ENCODE assay signal across 25 cellular contexts in the genomic region with DNA sequence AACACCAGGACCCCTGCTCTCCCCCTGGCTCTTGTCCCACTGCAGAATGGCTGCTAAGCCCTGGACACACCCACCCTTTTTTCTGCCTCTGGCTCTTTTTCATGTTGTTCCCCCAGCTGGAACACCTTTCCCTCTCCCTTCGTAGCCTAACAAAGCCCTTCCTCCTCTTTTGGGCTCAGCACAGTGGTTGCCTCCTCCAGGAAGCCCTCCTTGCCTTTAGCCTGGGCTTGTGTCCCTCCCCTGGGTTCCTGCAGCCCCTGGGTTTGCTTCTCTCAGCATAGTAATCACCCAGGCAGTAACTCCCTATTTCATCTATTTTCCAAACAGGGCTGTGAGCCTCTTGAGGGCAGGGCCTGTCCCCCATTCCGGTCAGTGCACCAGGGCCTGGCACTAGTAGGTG. TPM values are rescaled to one million over a fixed set of nuclear protein-coding genes. Genes with fewer than 3 reads are reported as not detected.
A peak's percentile ranks its signal among the peaks of the same experiment; 100 is the strongest.
DNase-seq lines count a peak whose midpoint lies in the region; ATAC-seq, FAIRE-seq and TF ChIP-seq lines count a peak whose summit lies in the region.
"Had no signal": no experiment of that assay in that cellular context is flagged by ENCODE, and none has a peak within 500 bp of the region (broad histone marks: within the 10 kb centered on the region; RNA-seq: fewer than 3 reads in every experiment).

No MANE protein-coding gene starts in this region.

- no peak for TF ChIP-seq EP300 in K562 (IDR thresholded peaks at IDR 0.05; ENCODE audit: low read length)

- H3K27me3 ChIP-seq in K562 (ENCODE audit: control insufficient read depth in 2 of 2, insufficient read depth in 2 of 2, low read length in 2 of 2): peaks cover 22 to 46% of the 10 kb centered on the region in 2 experiments
- H3K27me3 ChIP-seq: BE2C; BLaER1 treated with 17β-estradiol and CSF1 and Interleukin-3, amounts not matched to agents 10 nM and 100 nM had no signal

- POLR2A ChIA-PET in K562 (lab: Yijun Ruan, JAX): no interaction called here

- intact Hi-C loops in K562 (cut with micrococcal nuclease): no loop called here

- H2AFZ ChIP-seq in K562 (ENCODE audit: low read depth, low read length): no peak overlapping the region

- BruUV-seq in K562 (replicated peaks; lab: Mats Ljungman, UMichigan): no TSS peak

- peak; percentile 18 for ATAC-seq in activated naive CD8-positive, alpha-beta T cell treated with anti-CD3 and anti-CD28 coated beads, Interleukin-2, amount 50 U/mL, for 24 hours
- ATAC-seq in K562 (no peak), HG03039 (IDR thresholded peaks at IDR 0.05; ENCODE audit: unreplicated experiment) (no peak)
- ATAC-seq: GM12878 had no signal

- TF ChIP-seq CTCF in K562 (IDR thresholded peaks at IDR 0.05 in 2 of 3, conservative IDR thresholded peaks at IDR 0.05 in 1 of 3; ENCODE audit: insufficient read depth in 2 of 3, low read depth in 1 of 3, low read length in 3 of 3) (no peak), progenitor cell of endocrine pancreas (IDR thresholded peaks at IDR 0.05; ENCODE audit: unreplicated experiment) (no peak)

- no peak overlapping the region for H3K4me3 ChIP-seq in K562
- H3K4me3 ChIP-seq: BLaER1 treated with 17β-estradiol and CSF1 and Interleukin-3, amounts not matched to agents 10 nM and 100 nM; GM12878 had no signal

- H3K79me2 ChIP-seq in K562 (ENCODE audit: control insufficient read depth, insufficient read depth, low read length): no peaks in the 10 kb centered on the region

- peaks cover 3% of the 10 kb centered on the region; the same call in 1 of the 2 replicates for H4K20me1 ChIP-seq in K562 (replicated peaks; ENCODE audit: control insufficient read depth, insufficient read depth, low read length)
- H4K20me1 ChIP-seq: BLaER1 treated with 17β-estradiol and CSF1 and Interleukin-3, amounts not matched to agents 10 nM and 100 nM had no signal

- H3K4me1 ChIP-seq in K562 (replicated peaks in 1 of 2; ENCODE audit: control insufficient read depth in 2 of 2, insufficient read depth in 2 of 2, low read length in 2 of 2): no peaks in the 10 kb centered on the region

- H3K36me3 Mint-ChIP-seq in activated naive CD8-positive, alpha-beta T cell treated with anti-CD3 and anti-CD28 coated beads, Interleukin-2, amount 50 U/mL, for 24 hours (ENCODE audit: low read depth): no peaks in the 10 kb centered on the region
- no peaks in the 10 kb centered on the region for H3K36me3 Mint-ChIP-seq in activated naive CD8-positive, alpha-beta T cell treated with anti-CD3 and anti-CD28 coated beads for 36 hours
- H3K36me3 Mint-ChIP-seq in progenitor cell of endocrine pancreas (ENCODE audit: insufficient read depth): no peaks in the 10 kb centered on the region
- H3K36me3 Mint-ChIP-seq: CD14-positive monocyte; CD8-positive, alpha-beta memory T cell had no signal

- WGBS in K562 (ENCODE audit: insufficient coverage, low coverage, missing lambda C conversion rate): 0% methylated on average over 2 of the region's 2 CpGs

- no peak for FAIRE-seq in K562 (lab: Jason Lieb, UNC)
- FAIRE-seq: A204.1, D721Med, GM12878, GM18507 had no signal

- H3K36me3 ChIP-seq in K562 (ENCODE audit: control insufficient read depth, insufficient read depth, low read length): no peaks in the 10 kb centered on the region
- H3K36me3 ChIP-seq: BE2C; BLaER1 treated with 17β-estradiol and CSF1 and Interleukin-3, amounts not matched to agents 10 nM and 100 nM had no signal

- H3K4me1 Mint-ChIP-seq in activated naive CD8-positive, alpha-beta T cell treated with anti-CD3 and anti-CD28 coated beads, Interleukin-2, amount 50 U/mL, for 24 hours: no peaks in the 10 kb centered on the region
- H3K4me1 Mint-ChIP-seq in activated naive CD8-positive, alpha-beta T cell treated with anti-CD3 and anti-CD28 coated beads for 36 hours: no peaks in the 10 kb centered on the region
- peaks cover 6% of the 10 kb centered on the region for H3K4me1 Mint-ChIP-seq in progenitor cell of endocrine pancreas (ENCODE audit: low read depth)
- H3K4me1 Mint-ChIP-seq: CD14-positive monocyte; CD8-positive, alpha-beta memory T cell had no signal

- H3K27me3 Mint-ChIP-seq in activated naive CD8-positive, alpha-beta T cell treated with anti-CD3 and anti-CD28 coated beads, Interleukin-2, amount 50 U/mL, for 24 hours: peaks cover 3% of the 10 kb centered on the region
- peaks cover 1% of the 10 kb centered on the region for H3K27me3 Mint-ChIP-seq in activated naive CD8-positive, alpha-beta T cell treated with anti-CD3 and anti-CD28 coated beads for 36 hours
- peaks cover 9% of the 10 kb centered on the region for H3K27me3 Mint-ChIP-seq in progenitor cell of endocrine pancreas

- no peaks in the 10 kb centered on the region for H3K9me3 ChIP-seq in K562 (replicated peaks; ENCODE audit: control insufficient read depth, insufficient read depth, low read depth, low read length)
- H3K9me3 ChIP-seq: BE2C; BLaER1 treated with 17β-estradiol and CSF1 and Interleukin-3, amounts not matched to agents 10 nM and 100 nM had no signal

- H3K27ac ChIP-seq in K562 (ENCODE audit: extremely low read depth, low read depth, low read length): no peak overlapping the region
- H3K27ac ChIP-seq: 22Rv1; BLaER1 treated with 17β-estradiol and CSF1 and Interleukin-3, amounts not matched to agents 10 nM and 100 nM had no signal

- in situ Hi-C loops in K562 (cut with MboI): no loop called here

- H3K9me1 ChIP-seq in K562 (ENCODE audit: control insufficient read depth, insufficient read depth, low read length): no peaks in the 10 kb centered on the region

- CTCF ChIA-PET in K562 (lab: Yijun Ruan, JAX; ENCODE audit: low intra/inter-chr PET ratio): no interaction called here

- H3K9me3 Mint-ChIP-seq in activated naive CD8-positive, alpha-beta T cell treated with anti-CD3 and anti-CD28 coated beads, Interleukin-2, amount 50 U/mL, for 24 hours: no peaks in the 10 kb centered on the region
- H3K9me3 Mint-ChIP-seq in activated naive CD8-positive, alpha-beta T cell treated with anti-CD3 and anti-CD28 coated beads for 36 hours: no peaks in the 10 kb centered on the region
- no peaks in the 10 kb centered on the region for H3K9me3 Mint-ChIP-seq in progenitor cell of endocrine pancreas (ENCODE audit: low read depth)
- H3K9me3 Mint-ChIP-seq: CD4-positive, alpha-beta T cell had no signal

- no peak for DNase-seq in activated naive CD8-positive, alpha-beta T cell treated with anti-CD3 and anti-CD28 coated beads, Interleukin-2, amount 50 U/mL, for 24 hours
- no peak for DNase-seq in activated naive CD8-positive, alpha-beta T cell treated with anti-CD3 and anti-CD28 coated beads for 36 hours
- DNase-seq in K562 (ENCODE audit: extremely low read depth in 1 of 4, low spot score in 3 of 4) (no peak), progenitor cell of endocrine pancreas (ENCODE audit: low spot score, unreplicated experiment) (no peak), NCI-H1436 (lab: John Stamatoyannopoulos, UW) (no peak)
- DNase-seq: ACHN; AML-193; BE2C; CD4-positive, alpha-beta T cell; CD8-positive, alpha-beta memory T cell; DMS 273 treated with DMSO at 0.1 percent for 48 hours; DMS79; EL; GDM1; GOT3; H7; HCEC 1CT had no signal

- no peak overlapping the region for H3K4me3 Mint-ChIP-seq in activated naive CD8-positive, alpha-beta T cell treated with anti-CD3 and anti-CD28 coated beads, Interleukin-2, amount 50 U/mL, for 24 hours
- H3K4me3 Mint-ChIP-seq in activated naive CD8-positive, alpha-beta T cell treated with anti-CD3 and anti-CD28 coated beads for 36 hours: no peak overlapping the region
- no peak overlapping the region for H3K4me3 Mint-ChIP-seq in progenitor cell of endocrine pancreas (ENCODE audit: low read depth)
- H3K4me3 Mint-ChIP-seq: CD14-positive monocyte; CD4-positive, alpha-beta T cell; CD8-positive, alpha-beta memory T cell had no signal

- H3K4me2 ChIP-seq in K562 (ENCODE audit: insufficient read depth, low read length): no peak overlapping the region
- H3K4me2 ChIP-seq: BLaER1 treated with 17β-estradiol and CSF1 and Interleukin-3, amounts not matched to agents 10 nM and 100 nM had no signal

- no peak overlapping the region for H3K27ac Mint-ChIP-seq in activated naive CD8-positive, alpha-beta T cell treated with anti-CD3 and anti-CD28 coated beads, Interleukin-2, amount 50 U/mL, for 24 hours
- no peak overlapping the region for H3K27ac Mint-ChIP-seq in activated naive CD8-positive, alpha-beta T cell treated with anti-CD3 and anti-CD28 coated beads for 36 hours
- peak overlapping the region; percentile 62 for H3K27ac Mint-ChIP-seq in progenitor cell of endocrine pancreas
- H3K27ac Mint-ChIP-seq: CD4-positive, alpha-beta T cell had no signal

- TF ChIP-seq RAD21 in K562 (CRISPR knock-in tag; conservative IDR thresholded peaks at IDR 0.05 in 1 of 2, IDR thresholded peaks at IDR 0.05 in 1 of 2): no peak

- no peak overlapping the region for H3K9ac ChIP-seq in K562 (ENCODE audit: insufficient read depth in 1 of 2, low read depth in 2 of 2, low read length in 2 of 2)
- H3K9ac ChIP-seq: BLaER1 treated with 17β-estradiol and CSF1 and Interleukin-3, amounts not matched to agents 10 nM and 100 nM had no signal

- no peak for TF ChIP-seq POLR2A in K562 (conservative IDR thresholded peaks at IDR 0.05)

TF ChIP-seq in K562, 482 proteins besides CTCF, POLR2A, EP300 and RAD21:
- TF ChIP-seq ZFP36 (IDR thresholded peaks at IDR 0.05; ENCODE audit: low read depth, low read length, partially characterized antibody) (peak; percentile 88), SETDB1 (IDR thresholded peaks at IDR 0.05; ENCODE audit: low read length) (no peak)
TF ChIP-seq in K562: peak in this region for 1.

RNA-seq across cellular contexts. Expression of gene ACTL8, which starts 19.8 kb away (rescaled TPM):
- total RNA-seq in activated naive CD8-positive, alpha-beta T cell treated with anti-CD3 and anti-CD28 coated beads for 36 hours: not detected
- not detected in 2 replicates for total RNA-seq in K562 (2011; cell fraction: chromatin; rRNA removed; ENCODE audit: low replicate concordance)
- total RNA-seq in K562 (2011; cell fraction: nucleolus; rRNA removed): not detected in 2 replicates
- not detected in 2 replicates for total RNA-seq in K562 (2011; cell fraction: nucleoplasm; rRNA removed)
- total RNA-seq in K562 (2014; rRNA removed) (3.2 and 3.3 TPM in 2 replicates), K562 (2014; rRNA removed; fragmentation: Illumina TruSeq; extraction: Trizol) (1.1 and 1.2 TPM in 2 replicates), K562 (2015; rRNA removed; fragmentation: Illumina TruSeq; extraction: Trizol) (1.0 and 2.0 TPM in 2 replicates), K562 (2021) (2.1 and 2.7 TPM in 2 replicates), progenitor cell of endocrine pancreas (not detected in 2 replicates)
- polyA plus RNA-seq in K562 (2011; rRNA removed) (0.57 and 0.88 TPM in 2 replicates), K562 (2014; fragmentation: Illumina TruSeq; extraction: Trizol) (1.6 and 3.3 TPM in 2 replicates), K562 (2014; fragmentation: Nextera tagmentation; extraction: Ambion mirVana) (under 1 TPM; 0.30 to 0.85 TPM), K562 (2014; rRNA removed) (2.5 and 3.0 TPM in 2 replicates)
- 0.83 and 1.3 TPM in 2 replicates for polyA plus RNA-seq in K562 (2011; cell fraction: cytosol; rRNA removed)
- 0.21 and 0.24 TPM in 2 replicates for polyA plus RNA-seq in K562 (2011; cell fraction: nucleus; rRNA removed)
- 0.91 and 1.8 TPM in 2 replicates for polyA plus RNA-seq in K562 (2012)
- polyA minus RNA-seq in K562 (2011; rRNA and poly(A)+ RNA removed): 0.27 and 0.46 TPM in 2 replicates
- 0.48 TPM in 1 of 2 replicates, not detected in the other for polyA minus RNA-seq in K562 (2011; cell fraction: cytosol; rRNA and poly(A)+ RNA removed)
- polyA minus RNA-seq in K562 (2011; cell fraction: nucleus; rRNA and poly(A)+ RNA removed): 0.22 TPM in 1 of 2 replicates, not detected in the other
- total RNA-seq: CD4-positive, alpha-beta T cell; CD8-positive, alpha-beta memory T cell; GM12878 had no signal
- polyA plus RNA-seq: CD14-positive monocyte; CD8-positive, alpha-beta memory T cell had no signal
